8 cellular contexts compared by ENCODE assay signal in genomic region chr5:177477701-177478477, GRCh38. TPM values are rescaled to one million over a fixed set of nuclear protein-coding genes. Genes with fewer than 3 reads are reported as not detected.
A peak's percentile ranks its signal among the peaks of the same experiment; 100 is the strongest.
DNase-seq lines count a peak whose midpoint lies in the region; ATAC-seq and TF ChIP-seq lines count a peak whose summit lies in the region.
"Had no signal": no experiment of that assay in that cellular context is flagged by ENCODE, and none has a peak within 500 bp of the region (broad histone marks: within the 10 kb centered on the region; RNA-seq: fewer than 3 reads in every experiment).

No MANE protein-coding gene starts in this region.

- H3K9me3 Mint-ChIP-seq in activated CD4-positive, alpha-beta T cell treated with anti-CD3 and anti-CD28 coated beads, Interleukin-2, amount 10 ng/mL, durations not matched to agents 24 days and 14 days = no peaks in the 10 kb centered on the region

- H3K27me3 ChIP-seq in stomach = peaks cover 0 to 11% (median 0%) of the 10 kb centered on the region in 3 donors

- H3K27ac Mint-ChIP-seq in activated CD4-positive, alpha-beta T cell treated with anti-CD3 and anti-CD28 coated beads, Interleukin-2, amount 10 ng/mL, durations not matched to agents 24 days and 14 days = peak overlapping the region; percentile 92

- no peak for TF ChIP-seq EP300 in stomach (IDR thresholded peaks at IDR 0.05)

- no peak overlapping the region for H3K4me3 ChIP-seq in coronary artery
- no peak overlapping the region for H3K4me3 ChIP-seq in stomach

- H3K36me3 ChIP-seq in stomach = peaks cover 0 to 9% (median 4%) of the 10 kb centered on the region in 4 donors

- no peak overlapping the region for H3K4me3 Mint-ChIP-seq in activated CD4-positive, alpha-beta T cell treated with anti-CD3 and anti-CD28 coated beads, Interleukin-2, amount 10 ng/mL, durations not matched to agents 24 days and 14 days

- peak overlapping the region; percentile 12 to 97 for H3K27ac ChIP-seq in coronary artery
- peak overlapping the region in 4 of 5 donors; percentile 65 to 83 (median 80) for H3K27ac ChIP-seq in stomach

- ATAC-seq in HG03039 (IDR thresholded peaks at IDR 0.05; ENCODE audit: unreplicated experiment) = no peak

- WGBS in stomach, 5 donors = 84 to 95% (median 91%) methylated on average over 12 to 13 of the region's 13 CpGs

- H3K4me1 ChIP-seq in stomach = peaks cover 15 to 82% (median 51%) of the 10 kb centered on the region in 4 donors

- peaks cover 40% of the 10 kb centered on the region for H3K4me1 Mint-ChIP-seq in activated CD4-positive, alpha-beta T cell treated with anti-CD3 and anti-CD28 coated beads, Interleukin-2, amount 10 ng/mL, durations not matched to agents 24 days and 14 days

- intact Hi-C loops in activated CD4-positive, alpha-beta T cell treated with anti-CD3 and anti-CD28 coated beads, Interleukin-2, amount 10 ng/mL, durations not matched to agents 24 days and 14 days (cut with micrococcal nuclease) = loop anchor here (2.0 kb wide), 1 partner anchor 19 kb away; the partner anchor contains the start of gene PDLIM7
- intact Hi-C loops in stomach (cut with DNase I; ENCODE audit: low total_unique reads) = no loop called here

- no peaks in the 10 kb centered on the region for H3K9me3 ChIP-seq in stomach

- DNase-seq in activated CD4-positive, alpha-beta T cell treated with anti-CD3 and anti-CD28 coated beads, Interleukin-2, amount 10 ng/mL, durations not matched to agents 24 days and 14 days = no peak
- DNase-seq in activated CD4-positive, alpha-beta T cell treated with anti-CD3 and anti-CD28 coated beads, Interleukin-2, amount 50 U/mL, for 4 hours = no peak
- DNase-seq in coronary artery (ENCODE audit: low spot score) (no peak), stomach (no peak), hippocampal formation (lab: John Stamatoyannopoulos, UW) (no peak)
- DNase-seq: ACHN; activated T-cell treated with anti-CD3 and anti-CD28 coated beads, Interleukin-2, amount 50 U/mL, for 1 hour had no signal

- no peak for TF ChIP-seq CTCF in coronary artery (IDR thresholded peaks at IDR 0.05)
- no peak for TF ChIP-seq CTCF in stomach (IDR thresholded peaks at IDR 0.05)

- no peak for TF ChIP-seq POLR2A in stomach (IDR thresholded peaks at IDR 0.05)

- H3K36me3 Mint-ChIP-seq in activated CD4-positive, alpha-beta T cell treated with anti-CD3 and anti-CD28 coated beads, Interleukin-2, amount 10 ng/mL, durations not matched to agents 24 days and 14 days (ENCODE audit: low read depth) = peaks cover 8% of the 10 kb centered on the region

- peaks cover 8% of the 10 kb centered on the region for H3K27me3 Mint-ChIP-seq in activated CD4-positive, alpha-beta T cell treated with anti-CD3 and anti-CD28 coated beads, Interleukin-2, amount 10 ng/mL, durations not matched to agents 24 days and 14 days

RNA-seq across cellular contexts. Expression of gene DBN1, which starts 4.5 kb away (rescaled TPM):
- 22.0 and 23.5 TPM in 2 replicates for total RNA-seq in activated CD4-positive, alpha-beta T cell treated with anti-CD3 and anti-CD28 coated beads, Interleukin-2, amount 10 ng/mL, durations not matched to agents 24 days and 14 days
- 10 to 100 TPM; 15.2 to 78.1 (median 53.3) TPM for total RNA-seq in stomach
- polyA plus RNA-seq in stomach = 10 to 100 TPM; 14.7 to 31.3 (median 22.7) TPM

RNA-seq across cellular contexts. Expression of gene PDLIM7, which starts 19.5 kb away (rescaled TPM):
- 64.9 and 65.3 TPM in 2 replicates for total RNA-seq in activated CD4-positive, alpha-beta T cell treated with anti-CD3 and anti-CD28 coated beads, Interleukin-2, amount 10 ng/mL, durations not matched to agents 24 days and 14 days
- total RNA-seq in stomach = 100 to 1,000 TPM in 2 of 5 donors, 10 to 100 TPM in 3; 14.6 to 126 (median 97.0) TPM
- polyA plus RNA-seq in stomach = 100 to 1,000 TPM in 1 of 3 donors, 10 to 100 TPM in 2; 43.5 to 142 (median 76.6) TPM

RNA-seq across cellular contexts. Expression of gene PRR7, which starts 31.3 kb away (rescaled TPM):
- 13.6 TPM in 2 replicates for total RNA-seq in activated CD4-positive, alpha-beta T cell treated with anti-CD3 and anti-CD28 coated beads, Interleukin-2, amount 10 ng/mL, durations not matched to agents 24 days and 14 days
- total RNA-seq in stomach = under 1 TPM in 1 of 5 donors, not detected in 4; 0.73 TPM
- polyA plus RNA-seq in stomach = 1 to 10 TPM in 2 of 3 donors, under 1 TPM in 1; 0.61 to 3.7 (median 1.5) TPM

RNA-seq across cellular contexts. Expression of gene DOK3, which starts 31.7 kb away (rescaled TPM):
- 4.5 and 5.2 TPM in 2 replicates for total RNA-seq in activated CD4-positive, alpha-beta T cell treated with anti-CD3 and anti-CD28 coated beads, Interleukin-2, amount 10 ng/mL, durations not matched to agents 24 days and 14 days
- total RNA-seq in stomach = 10 to 100 TPM in 1 of 5 donors, 1 to 10 TPM in 2, under 1 TPM in 1, not detected in 1; 0.43 to 31.2 (median 3.9) TPM
- 1 to 10 TPM; 2.4 to 6.0 (median 4.9) TPM for polyA plus RNA-seq in stomach

RNA-seq across cellular contexts. Expression of gene DDX41, which starts 38.9 kb away (rescaled TPM):
- 157 and 172 TPM in 2 replicates for total RNA-seq in activated CD4-positive, alpha-beta T cell treated with anti-CD3 and anti-CD28 coated beads, Interleukin-2, amount 10 ng/mL, durations not matched to agents 24 days and 14 days
- 100 to 1,000 TPM in 3 of 5 donors, 10 to 100 TPM in 2; 54.9 to 263 (median 128) TPM for total RNA-seq in stomach
- 10 to 100 TPM; 65.3 to 72.9 (median 71.0) TPM for polyA plus RNA-seq in stomach
